Comparison of ENCODE assay signal across 8 cellular contexts in the genomic region with DNA sequence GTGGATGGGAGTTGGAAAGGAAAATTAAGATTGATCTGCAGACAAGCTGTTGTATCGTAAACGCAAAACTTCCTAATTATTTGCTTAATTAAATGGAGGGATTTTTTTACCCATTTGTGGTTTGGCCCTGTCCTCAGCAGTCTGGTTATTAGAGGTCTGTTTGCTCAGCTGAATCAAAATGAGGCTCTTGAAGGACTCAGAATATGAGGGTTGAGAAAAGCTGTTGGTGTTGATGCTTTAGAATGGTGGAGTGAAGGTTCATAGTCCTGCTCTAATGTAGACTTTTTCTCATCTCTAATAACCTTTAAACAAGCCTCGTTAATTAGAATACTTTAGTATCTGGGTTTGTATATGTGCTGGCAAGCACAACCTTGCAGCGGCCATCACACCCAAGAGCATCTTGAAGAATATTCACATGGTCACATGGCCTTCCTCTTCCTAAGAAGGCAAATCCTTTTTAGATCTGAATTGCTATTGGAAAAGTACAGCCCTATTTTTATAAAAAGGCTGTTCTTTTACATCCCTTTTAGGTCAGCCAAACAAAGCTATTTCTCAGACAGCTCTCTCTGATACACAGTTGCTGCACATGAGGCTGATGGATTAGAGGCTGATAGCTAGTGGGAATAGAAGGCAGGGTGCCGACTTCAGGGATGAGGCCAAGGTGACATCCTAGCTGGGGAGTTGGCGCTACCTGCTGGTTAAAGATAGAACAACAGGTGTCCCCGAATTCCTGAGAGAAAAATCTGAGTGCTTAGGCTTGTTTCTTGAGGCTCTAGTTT. TPM values are rescaled to one million over a fixed set of nuclear protein-coding genes. Genes with fewer than 3 reads are reported as not detected.
DNase-seq lines count a peak whose midpoint lies in the region; ATAC-seq and TF ChIP-seq lines count a peak whose summit lies in the region.

No MANE protein-coding gene starts in this region.

- no peak overlapping the region for H4K8ac ChIP-seq in neuronal stem cell (ENCODE audit: low read depth, low read length)

- WGBS in neuronal stem cell (ENCODE audit: extremely low coverage in 2 of 2, insufficient read length in 2 of 2, insufficient replicate concordance in 1 of 2), 2 donors = no CpG with 5 or more reads among the region's 7 CpGs

- H3K27ac Mint-ChIP-seq in activated T-helper 2 cell treated with anti-CD3 and anti-CD28 coated beads, Interferon-gamma antibody, Interleukin-2, Interleukin-4, amounts not matched to agents 10 μg/mL and 5 μg/mL and 100 μg/mL, durations not matched to agents 14 hours and 24 hours and 36 hours = peak overlapping the region; percentile 46

- no peak overlapping the region for H3K14ac ChIP-seq in neuronal stem cell (ENCODE audit: low read length)

- H3K36me3 Mint-ChIP-seq in activated T-helper 2 cell treated with anti-CD3 and anti-CD28 coated beads, Interferon-gamma antibody, Interleukin-2, Interleukin-4, amounts not matched to agents 10 μg/mL and 5 μg/mL and 100 μg/mL, durations not matched to agents 14 hours and 24 hours and 36 hours (ENCODE audit: low read depth) = peaks cover 49% of the 10 kb centered on the region

- no peak overlapping the region for H2BK12ac ChIP-seq in neuronal stem cell (ENCODE audit: low read length)

- H3K4me3 ChIP-seq in RWPE2 (ENCODE audit: severe bottlenecking) (no peak overlapping the region), fibroblast of the aortic adventitia (ENCODE audit: low read depth, low read length) (no peak overlapping the region), neuronal stem cell (ENCODE audit: low read length in 2 of 2) (no peak overlapping the region)

- H3K18ac ChIP-seq in neuronal stem cell (ENCODE audit: low read length) = no peak overlapping the region

- H3K4me1 ChIP-seq in RWPE2 (ENCODE audit: insufficient read depth, poor library complexity, severe bottlenecking) (peaks cover 13% of the 10 kb centered on the region), neuronal stem cell (ENCODE audit: control insufficient read depth in 2 of 2, insufficient read depth in 1 of 2, low read depth in 1 of 2, low read length in 2 of 2) (no peaks in the 10 kb centered on the region)

- H3K9me3 Mint-ChIP-seq in activated T-helper 2 cell treated with anti-CD3 and anti-CD28 coated beads, Interferon-gamma antibody, Interleukin-2, Interleukin-4, amounts not matched to agents 10 μg/mL and 5 μg/mL and 100 μg/mL, durations not matched to agents 14 hours and 24 hours and 36 hours = no peaks in the 10 kb centered on the region

- no peaks in the 10 kb centered on the region for H3K27me3 ChIP-seq in RWPE2 (ENCODE audit: insufficient read depth, poor library complexity, severe bottlenecking)
- H3K27me3 ChIP-seq in neuronal stem cell (ENCODE audit: control insufficient read depth in 3 of 3, insufficient read depth in 3 of 3, low read depth in 1 of 3, low read length in 3 of 3) = no peaks in the 10 kb centered on the region

- H2AFZ ChIP-seq in neuronal stem cell (ENCODE audit: low read length) = no peak overlapping the region

- H3K23ac ChIP-seq in neuronal stem cell (ENCODE audit: low read depth, low read length, poor library complexity) = no peak overlapping the region

- no peak overlapping the region for H2AK5ac ChIP-seq in neuronal stem cell (ENCODE audit: low read depth, low read length)

- H3K79me1 ChIP-seq in neuronal stem cell (ENCODE audit: low read depth, low read length) = peaks cover 5% of the 10 kb centered on the region

- peaks cover 32% of the 10 kb centered on the region for H3K4me1 Mint-ChIP-seq in activated T-helper 2 cell treated with anti-CD3 and anti-CD28 coated beads, Interferon-gamma antibody, Interleukin-2, Interleukin-4, amounts not matched to agents 10 μg/mL and 5 μg/mL and 100 μg/mL, durations not matched to agents 14 hours and 24 hours and 36 hours (ENCODE audit: low read depth)

- H3K4me3 Mint-ChIP-seq in activated T-helper 2 cell treated with anti-CD3 and anti-CD28 coated beads, Interferon-gamma antibody, Interleukin-2, Interleukin-4, amounts not matched to agents 10 μg/mL and 5 μg/mL and 100 μg/mL, durations not matched to agents 14 hours and 24 hours and 36 hours (ENCODE audit: low read depth) = no peak overlapping the region

- no peak overlapping the region for H3K9ac ChIP-seq in neuronal stem cell (ENCODE audit: low read depth, low read length, poor library complexity)

- peak; percentile 95 for TF ChIP-seq CTCF in RWPE2 (IDR thresholded peaks at IDR 0.05; ENCODE audit: poor library complexity, severe bottlenecking)
- peak; percentile 82 for TF ChIP-seq CTCF in fibroblast of the aortic adventitia (IDR thresholded peaks at IDR 0.05; ENCODE audit: insufficient read depth, low read length)

- H3K9me3 ChIP-seq in RWPE2 (ENCODE audit: severe bottlenecking) (no peaks in the 10 kb centered on the region), neuronal stem cell (replicated peaks in 1 of 2; ENCODE audit: control insufficient read depth in 2 of 2, insufficient read depth in 1 of 2, low read depth in 1 of 2, low read length in 2 of 2) (no peaks in the 10 kb centered on the region)

- no peak overlapping the region for H2BK15ac ChIP-seq in neuronal stem cell (ENCODE audit: low read length)

- H4K91ac ChIP-seq in neuronal stem cell (ENCODE audit: low read depth, low read length, poor library complexity) = no peak overlapping the region

- H2BK5ac ChIP-seq in neuronal stem cell (ENCODE audit: low read length) = no peak overlapping the region

- ATAC-seq in RWPE2 (ENCODE audit: low read depth) (peak; percentile 71), GM21515 (IDR thresholded peaks at IDR 0.05; ENCODE audit: unreplicated experiment) (no peak)

- no peak overlapping the region for H3K4me2 ChIP-seq in neuronal stem cell (ENCODE audit: insufficient read depth, low read length, poor library complexity, severe bottlenecking)

- H2BK120ac ChIP-seq in neuronal stem cell (ENCODE audit: low read depth, low read length) = no peak overlapping the region

- H3K36me3 ChIP-seq in RWPE2 (ENCODE audit: low read depth) (peaks cover 38% of the 10 kb centered on the region), neuronal stem cell (replicated peaks in 1 of 2; ENCODE audit: control insufficient read depth in 2 of 2, insufficient read depth in 2 of 2, low read length in 2 of 2) (peaks cover 16 to 83% of the 10 kb centered on the region in 2 donors)

- H3K27ac ChIP-seq in RWPE2 (ENCODE audit: poor library complexity, severe bottlenecking) = peak overlapping the region; percentile 11
- H3K27ac ChIP-seq in neuronal stem cell (replicated peaks; ENCODE audit: low read length) = no peak overlapping the region
- H3K27ac ChIP-seq in temporal lobe (ENCODE audit: low read depth, low read length) = peak overlapping the region; percentile 59

- peak; percentile 81 for DNase-seq in D341Med (ENCODE audit: low spot score)
- DNase-seq in KG1 (lab: John Stamatoyannopoulos, UW) = peak; percentile 4
- no peak for DNase-seq in RWPE2 (ENCODE audit: low spot score)
- DNase-seq in activated T-helper 2 cell treated with anti-CD3 and anti-CD28 coated beads, Interferon-gamma antibody, Interleukin-2, Interleukin-4, amounts not matched to agents 10 μg/mL and 5 μg/mL and 100 μg/mL, durations not matched to agents 14 hours and 24 hours and 36 hours (ENCODE audit: low spot score) = peak; percentile 37
- DNase-seq in fibroblast of the aortic adventitia (ENCODE audit: low read depth) = peak; percentile 83
- peak; percentile 69 for DNase-seq in neuronal stem cell (ENCODE audit: low spot score)

- H3K27me3 Mint-ChIP-seq in activated T-helper 2 cell treated with anti-CD3 and anti-CD28 coated beads, Interferon-gamma antibody, Interleukin-2, Interleukin-4, amounts not matched to agents 10 μg/mL and 5 μg/mL and 100 μg/mL, durations not matched to agents 14 hours and 24 hours and 36 hours (ENCODE audit: low read depth) = no peaks in the 10 kb centered on the region

- H3K4ac ChIP-seq in neuronal stem cell (ENCODE audit: low read length) = no peak overlapping the region

- intact Hi-C loops in activated T-helper 2 cell treated with anti-CD3 and anti-CD28 coated beads, Interferon-gamma antibody, Interleukin-2, Interleukin-4, amounts not matched to agents 10 μg/mL and 5 μg/mL and 100 μg/mL, durations not matched to agents 14 hours and 24 hours and 36 hours (cut with micrococcal nuclease) = loop anchor here (1.0 to 2.0 kb wide), 3 partner anchors 66 to 156 kb away; no protein-coding TSS in a partner anchor

RNA-seq across cellular contexts. Expression of gene MACF1, which starts 53.8 kb away (rescaled TPM):
- 210 and 212 TPM in 2 replicates for total RNA-seq in activated T-helper 2 cell treated with anti-CD3 and anti-CD28 coated beads, Interferon-gamma antibody, Interleukin-2, Interleukin-4, amounts not matched to agents 10 μg/mL and 5 μg/mL and 100 μg/mL, durations not matched to agents 14 hours and 24 hours and 36 hours
- 284 and 368 TPM in 2 replicates for total RNA-seq in fibroblast of the aortic adventitia (ENCODE audit: low replicate concordance)
- polyA plus RNA-seq in neuronal stem cell (2013, experiment 1 of 2) = 51.9 TPM
- 52.8 TPM for polyA plus RNA-seq in neuronal stem cell (2013, experiment 2 of 2)
- total RNA-seq in temporal lobe = 386 TPM
